In genomic region chr2:68190991-68191731, GRCh38 we compare ENCODE assay signal across 9 cellular contexts. TPM values are rescaled to one million over a fixed set of nuclear protein-coding genes. Genes with fewer than 3 reads are reported as not detected.
A peak's percentile ranks its signal among the peaks of the same experiment; 100 is the strongest.
DNase-seq lines count a peak whose midpoint lies in the region; ATAC-seq lines count a peak whose summit lies in the region.
"Had no signal": no experiment of that assay in that cellular context is flagged by ENCODE, and none has a peak within 500 bp of the region (broad histone marks: within the 10 kb centered on the region; RNA-seq: fewer than 3 reads in every experiment).

No MANE protein-coding gene starts in this region.

- no peak for DNase-seq in activated naive CD4-positive, alpha-beta T cell (lab: John Stamatoyannopoulos, UW)
- DNase-seq in RPMI7951 (ENCODE audit: low read depth) (peak; percentile 56), fibroblast of gingiva (ENCODE audit: low read depth) (peak; percentile 91), stromal cell of bone marrow (ENCODE audit: low read depth) (peak; percentile 75), RPMI8226 (no peak), NCI-H2081 (lab: John Stamatoyannopoulos, UW) (no peak)
- DNase-seq: Caco-2 had no signal

- peak overlapping the region; percentile 28 for H3K4me3 Mint-ChIP-seq in activated naive CD4-positive, alpha-beta T cell treated with anti-CD3 and anti-CD28 coated beads, Interleukin-2, amount 50 U/mL, for 24 hours

- ATAC-seq in HG03342 (IDR thresholded peaks at IDR 0.05; ENCODE audit: unreplicated experiment), result no peak

- no peaks in the 10 kb centered on the region for H3K27me3 Mint-ChIP-seq in activated naive CD4-positive, alpha-beta T cell treated with anti-CD3 and anti-CD28 coated beads, Interleukin-2, amount 50 U/mL, for 24 hours

- H3K9me3 Mint-ChIP-seq in activated naive CD4-positive, alpha-beta T cell treated with anti-CD3 and anti-CD28 coated beads, Interleukin-2, amount 50 U/mL, for 24 hours, result no peaks in the 10 kb centered on the region

- H3K4me1 Mint-ChIP-seq in activated naive CD4-positive, alpha-beta T cell treated with anti-CD3 and anti-CD28 coated beads, Interleukin-2, amount 50 U/mL, for 24 hours, result peaks cover 87% of the 10 kb centered on the region

- H3K27ac Mint-ChIP-seq in activated naive CD4-positive, alpha-beta T cell treated with anti-CD3 and anti-CD28 coated beads, Interleukin-2, amount 50 U/mL, for 24 hours, result peak overlapping the region; percentile 88

- H3K36me3 Mint-ChIP-seq in activated naive CD4-positive, alpha-beta T cell treated with anti-CD3 and anti-CD28 coated beads, Interleukin-2, amount 50 U/mL, for 24 hours, result peaks cover 6% of the 10 kb centered on the region

RNA-seq across cellular contexts. Expression of gene PNO1, which starts 33.5 kb away (rescaled TPM):
- 19.3 and 25.0 TPM in 2 replicates for total RNA-seq in RPMI7951 (2014; rRNA removed; shearing (Covaris generic))

Comparison
In these comparisons a context has a peak if more than half of its experiments do, and no peak if none do; other contexts are left out.
1. DNase-seq: peak in RPMI7951 (single experiment), fibroblast of gingiva (single experiment) and stromal cell of bone marrow (single experiment); none in activated naive CD4-positive, alpha-beta T cell (0 of 4), RPMI8226 (single experiment) and NCI-H2081 (0 of 2).